Comparison of ENCODE assay signal across 8 cellular contexts in genomic region chr1:18556364-18556763, GRCh38.
DNase-seq lines count a peak whose midpoint lies in the region; ATAC-seq and TF ChIP-seq lines count a peak whose summit lies in the region.

No MANE protein-coding gene starts in this region.

- H3K9me3 ChIP-seq in cardiac muscle cell (ENCODE audit: low read depth): no peaks in the 10 kb centered on the region

- DNase-seq in cardiac muscle cell (ENCODE audit: low read depth in 1 of 2, low spot score in 1 of 2): peak; percentile 33 to 37
- no peak for DNase-seq in left ventricle myocardium superior
- DNase-seq in NCI-H526 treated with DMSO at 0.1 percent for 48 hours (lab: John Stamatoyannopoulos, UW): peak; percentile 43
- peak; percentile 26 for DNase-seq in fibroblast of mammary gland (ENCODE audit: low read depth)
- no peak for DNase-seq in effector CD8-positive, alpha-beta T cell (lab: John Stamatoyannopoulos, UW)
- no peak for DNase-seq in NCI-H146 (lab: John Stamatoyannopoulos, UW)
- DNase-seq in amniotic stem cell (lab: John Stamatoyannopoulos, UW): no peak
- no peak for DNase-seq in activated T-cell treated with anti-CD3 and anti-CD28 coated beads, Interleukin-2, amount 50 U/mL, for 4 hours

- ATAC-seq in left ventricle myocardium superior: no peak
- ATAC-seq in activated T-cell treated with anti-CD3 and anti-CD28 coated beads, Interleukin-2, amount 50 U/mL, for 4 hours: no peak

- H3K36me3 Mint-ChIP-seq in activated T-cell treated with anti-CD3 and anti-CD28 coated beads, Interleukin-2, amount 50 U/mL, for 4 hours (ENCODE audit: insufficient read depth): no peaks in the 10 kb centered on the region

- peaks cover 10% of the 10 kb centered on the region for H3K4me1 Mint-ChIP-seq in activated T-cell treated with anti-CD3 and anti-CD28 coated beads, Interleukin-2, amount 50 U/mL, for 4 hours (ENCODE audit: low read depth)

- no peak overlapping the region for H3K4me3 Mint-ChIP-seq in activated T-cell treated with anti-CD3 and anti-CD28 coated beads, Interleukin-2, amount 50 U/mL, for 4 hours

- intact Hi-C loops in left ventricle myocardium superior (cut with micrococcal nuclease): no loop called here

- peaks cover 66% of the 10 kb centered on the region for H3K27me3 Mint-ChIP-seq in activated T-cell treated with anti-CD3 and anti-CD28 coated beads, Interleukin-2, amount 50 U/mL, for 4 hours (ENCODE audit: low read depth)

- TF ChIP-seq CTCF in cardiac muscle cell (IDR thresholded peaks at IDR 0.05; ENCODE audit: low read depth, low read length): peak; percentile 52
- TF ChIP-seq CTCF in fibroblast of mammary gland (conservative IDR thresholded peaks at IDR 0.05; ENCODE audit: control insufficient read depth, insufficient read depth, low read depth, low read length): peak; percentile 34

- H3K27ac ChIP-seq in cardiac muscle cell: no peak overlapping the region

- H3K9me3 Mint-ChIP-seq in activated T-cell treated with anti-CD3 and anti-CD28 coated beads, Interleukin-2, amount 50 U/mL, for 4 hours: no peaks in the 10 kb centered on the region

- peaks cover 6% of the 10 kb centered on the region for H3K4me1 ChIP-seq in cardiac muscle cell (ENCODE audit: low read depth)

- H3K4me3 ChIP-seq in cardiac muscle cell (no peak overlapping the region), fibroblast of mammary gland (ENCODE audit: control insufficient read depth, low read depth, low read length) (no peak overlapping the region)

- peaks cover 35% of the 10 kb centered on the region for H3K27me3 ChIP-seq in cardiac muscle cell

- no peaks in the 10 kb centered on the region for H3K36me3 ChIP-seq in cardiac muscle cell

Comparison
In these comparisons a context has a peak if more than half of its experiments do, and no peak if none do; other contexts are left out.
1. DNase-seq: peak in cardiac muscle cell (2 of 2), NCI-H526 treated with DMSO at 0.1 percent for 48 hours (single experiment) and fibroblast of mammary gland (single experiment); none in left ventricle myocardium superior (single experiment), effector CD8-positive, alpha-beta T cell (single experiment), NCI-H146 (single experiment), amniotic stem cell (single experiment) and activated T-cell treated with anti-CD3 and anti-CD28 coated beads, Interleukin-2, amount 50 U/mL, for 4 hours (single experiment).